In the genomic region with DNA sequence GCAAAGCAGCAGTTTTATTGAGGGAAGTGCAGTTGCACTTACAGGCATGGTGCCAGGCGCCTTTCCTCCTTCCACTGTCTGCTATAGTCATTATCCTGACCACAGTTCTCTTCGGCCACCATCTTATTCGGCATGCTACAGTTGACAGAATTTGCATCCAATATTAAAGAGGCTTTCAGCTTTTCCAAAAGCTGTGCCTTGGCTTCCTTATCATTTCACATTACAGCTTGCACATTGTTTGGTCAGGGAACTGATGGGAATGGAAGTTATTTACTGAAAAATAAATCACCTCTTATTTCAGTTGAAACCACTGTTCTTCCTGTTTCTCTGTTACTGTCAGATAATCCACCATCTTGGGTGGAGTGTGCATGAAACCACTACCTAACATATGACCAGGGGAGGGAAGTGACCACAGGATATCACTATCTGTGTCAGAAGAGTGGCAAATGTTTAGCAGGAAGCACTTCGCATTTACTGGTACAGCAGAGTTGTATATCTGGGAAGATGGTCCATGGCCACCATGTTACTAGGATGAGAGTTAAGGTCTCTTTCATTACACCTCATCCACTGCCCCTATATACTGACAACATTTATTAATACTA, we compare ENCODE assay signal across 11 cellular contexts.
DNase-seq lines count a peak whose midpoint lies in the region; ATAC-seq and TF ChIP-seq lines count a peak whose summit lies in the region.
"Had no signal": no experiment of that assay in that cellular context is flagged by ENCODE, and none has a peak within 500 bp of the region (broad histone marks: within the 10 kb centered on the region; RNA-seq: fewer than 3 reads in every experiment).

No MANE protein-coding gene starts in this region.

- intact Hi-C loops in activated T-helper 1 cell treated with anti-CD3 and anti-CD28 coated beads, Interleukin-12 subunit alpha, Interleukin-12 subunit beta, Interleukin-2, Interleukin-4 antibody, amounts not matched to agents 30 ng/mL and 10 ng/mL and 1 ng/mL, durations not matched to agents 14 hours and 24 hours and 36 hours (cut with micrococcal nuclease): no loop called here

- ATAC-seq in activated naive CD4-positive, alpha-beta T cell treated with anti-CD3 and anti-CD28 coated beads, Interleukin-2, amount 50 U/mL, for 72 hours: peak; percentile 33 to 56
- peak; percentile 36 for ATAC-seq in HG03565 (IDR thresholded peaks at IDR 0.05; ENCODE audit: unreplicated experiment)
- peak; percentile 68 for ATAC-seq in stimulated activated memory B cell treated with anti-CD40 and anti-IgM and Interleukin-4, amounts not matched to agents 10 μg/mL and 1 μg/mL and 100 μg/mL, for 72 hours
- no peak for ATAC-seq in GM21529 (IDR thresholded peaks at IDR 0.05; ENCODE audit: unreplicated experiment)

- no peak for TF ChIP-seq CTCF in GM10248 (IDR thresholded peaks at IDR 0.05; ENCODE audit: control extremely low read depth, extremely low read depth, low read depth, missing control alignments)

- H3K4me1 Mint-ChIP-seq in activated T-helper 1 cell treated with anti-CD3 and anti-CD28 coated beads, Interleukin-12 subunit alpha, Interleukin-12 subunit beta, Interleukin-2, Interleukin-4 antibody, amounts not matched to agents 30 ng/mL and 10 ng/mL and 1 ng/mL, durations not matched to agents 14 hours and 24 hours and 36 hours (ENCODE audit: low read depth): peaks cover 76% of the 10 kb centered on the region
- peaks cover 35% of the 10 kb centered on the region for H3K4me1 Mint-ChIP-seq in stimulated activated memory B cell treated with anti-CD40 and anti-IgM and Interleukin-4, amounts not matched to agents 10 μg/mL and 1 μg/mL and 100 μg/mL, for 72 hours

- H3K27ac Mint-ChIP-seq in activated naive CD4-positive, alpha-beta T cell treated with anti-CD3 and anti-CD28 coated beads, Interleukin-2, amount 50 U/mL, for 72 hours: no peak overlapping the region
- peak overlapping the region; percentile 45 for H3K27ac Mint-ChIP-seq in activated T-helper 1 cell treated with anti-CD3 and anti-CD28 coated beads, Interleukin-12 subunit alpha, Interleukin-12 subunit beta, Interleukin-2, Interleukin-4 antibody, amounts not matched to agents 30 ng/mL and 10 ng/mL and 1 ng/mL, durations not matched to agents 14 hours and 24 hours and 36 hours
- H3K27ac Mint-ChIP-seq in stimulated activated memory B cell treated with anti-CD40 and anti-IgM and Interleukin-4, amounts not matched to agents 10 μg/mL and 1 μg/mL and 100 μg/mL, for 72 hours: no peak overlapping the region

- POLR2A ChIA-PET in GM10248 (lab: Yijun Ruan, JAX): no interaction called here

- H3K9me3 Mint-ChIP-seq in activated naive CD4-positive, alpha-beta T cell treated with anti-CD3 and anti-CD28 coated beads, Interleukin-2, amount 50 U/mL, for 72 hours: peaks cover 0 to 5% of the 10 kb centered on the region in 2 donors
- no peaks in the 10 kb centered on the region for H3K9me3 Mint-ChIP-seq in activated T-helper 1 cell treated with anti-CD3 and anti-CD28 coated beads, Interleukin-12 subunit alpha, Interleukin-12 subunit beta, Interleukin-2, Interleukin-4 antibody, amounts not matched to agents 30 ng/mL and 10 ng/mL and 1 ng/mL, durations not matched to agents 14 hours and 24 hours and 36 hours
- H3K9me3 Mint-ChIP-seq in stimulated activated memory B cell treated with anti-CD40 and anti-IgM and Interleukin-4, amounts not matched to agents 10 μg/mL and 1 μg/mL and 100 μg/mL, for 72 hours: no peaks in the 10 kb centered on the region

- CTCF ChIA-PET in GM10248 (lab: Yijun Ruan, JAX): interaction anchor here (1.2 to 2.9 kb wide), 3 partner anchors 8 to 10 kb away, joined by 3 to 11 read pairs (median 8); no protein-coding TSS in a partner anchor

- H3K4me3 Mint-ChIP-seq in activated T-helper 1 cell treated with anti-CD3 and anti-CD28 coated beads, Interleukin-12 subunit alpha, Interleukin-12 subunit beta, Interleukin-2, Interleukin-4 antibody, amounts not matched to agents 30 ng/mL and 10 ng/mL and 1 ng/mL, durations not matched to agents 14 hours and 24 hours and 36 hours: no peak overlapping the region
- H3K4me3 Mint-ChIP-seq in stimulated activated memory B cell treated with anti-CD40 and anti-IgM and Interleukin-4, amounts not matched to agents 10 μg/mL and 1 μg/mL and 100 μg/mL, for 72 hours: no peak overlapping the region

- no peaks in the 10 kb centered on the region for H3K27me3 Mint-ChIP-seq in activated T-helper 1 cell treated with anti-CD3 and anti-CD28 coated beads, Interleukin-12 subunit alpha, Interleukin-12 subunit beta, Interleukin-2, Interleukin-4 antibody, amounts not matched to agents 30 ng/mL and 10 ng/mL and 1 ng/mL, durations not matched to agents 14 hours and 24 hours and 36 hours (ENCODE audit: insufficient read depth)
- H3K27me3 Mint-ChIP-seq in stimulated activated memory B cell treated with anti-CD40 and anti-IgM and Interleukin-4, amounts not matched to agents 10 μg/mL and 1 μg/mL and 100 μg/mL, for 72 hours: no peaks in the 10 kb centered on the region

- H3K36me3 Mint-ChIP-seq in activated naive CD4-positive, alpha-beta T cell treated with anti-CD3 and anti-CD28 coated beads, Interleukin-2, amount 50 U/mL, for 72 hours: no peaks in the 10 kb centered on the region
- H3K36me3 Mint-ChIP-seq in activated T-helper 1 cell treated with anti-CD3 and anti-CD28 coated beads, Interleukin-12 subunit alpha, Interleukin-12 subunit beta, Interleukin-2, Interleukin-4 antibody, amounts not matched to agents 30 ng/mL and 10 ng/mL and 1 ng/mL, durations not matched to agents 14 hours and 24 hours and 36 hours (ENCODE audit: low read depth): peaks cover 8% of the 10 kb centered on the region
- no peaks in the 10 kb centered on the region for H3K36me3 Mint-ChIP-seq in stimulated activated memory B cell treated with anti-CD40 and anti-IgM and Interleukin-4, amounts not matched to agents 10 μg/mL and 1 μg/mL and 100 μg/mL, for 72 hours

- DNase-seq in activated naive CD4-positive, alpha-beta T cell treated with anti-CD3 and anti-CD28 coated beads, Interleukin-2, amount 50 U/mL, for 72 hours (ENCODE audit: low spot score in 2 of 2): no peak
- no peak for DNase-seq in activated naive CD4-positive, alpha-beta T cell (lab: John Stamatoyannopoulos, UW)
- peak; percentile 23 for DNase-seq in activated T-helper 1 cell treated with anti-CD3 and anti-CD28 coated beads, Interleukin-12 subunit alpha, Interleukin-12 subunit beta, Interleukin-2, Interleukin-4 antibody, amounts not matched to agents 30 ng/mL and 10 ng/mL and 1 ng/mL, durations not matched to agents 14 hours and 24 hours and 36 hours (ENCODE audit: low spot score)
- DNase-seq in NCI-H128 (lab: John Stamatoyannopoulos, UW; ENCODE audit: unreplicated experiment) (no peak), GM10248 (ENCODE audit: extremely low spot score) (no peak)
- DNase-seq: activated gamma-delta T cell treated with Interleukin-2 at 50 U/mL for 16 hours; cortex of kidney; stimulated activated naive CD4-positive, alpha-beta T cell treated with Interleukin-2 at 50 U/mL for 16 hours had no signal
